In the genomic region with DNA sequence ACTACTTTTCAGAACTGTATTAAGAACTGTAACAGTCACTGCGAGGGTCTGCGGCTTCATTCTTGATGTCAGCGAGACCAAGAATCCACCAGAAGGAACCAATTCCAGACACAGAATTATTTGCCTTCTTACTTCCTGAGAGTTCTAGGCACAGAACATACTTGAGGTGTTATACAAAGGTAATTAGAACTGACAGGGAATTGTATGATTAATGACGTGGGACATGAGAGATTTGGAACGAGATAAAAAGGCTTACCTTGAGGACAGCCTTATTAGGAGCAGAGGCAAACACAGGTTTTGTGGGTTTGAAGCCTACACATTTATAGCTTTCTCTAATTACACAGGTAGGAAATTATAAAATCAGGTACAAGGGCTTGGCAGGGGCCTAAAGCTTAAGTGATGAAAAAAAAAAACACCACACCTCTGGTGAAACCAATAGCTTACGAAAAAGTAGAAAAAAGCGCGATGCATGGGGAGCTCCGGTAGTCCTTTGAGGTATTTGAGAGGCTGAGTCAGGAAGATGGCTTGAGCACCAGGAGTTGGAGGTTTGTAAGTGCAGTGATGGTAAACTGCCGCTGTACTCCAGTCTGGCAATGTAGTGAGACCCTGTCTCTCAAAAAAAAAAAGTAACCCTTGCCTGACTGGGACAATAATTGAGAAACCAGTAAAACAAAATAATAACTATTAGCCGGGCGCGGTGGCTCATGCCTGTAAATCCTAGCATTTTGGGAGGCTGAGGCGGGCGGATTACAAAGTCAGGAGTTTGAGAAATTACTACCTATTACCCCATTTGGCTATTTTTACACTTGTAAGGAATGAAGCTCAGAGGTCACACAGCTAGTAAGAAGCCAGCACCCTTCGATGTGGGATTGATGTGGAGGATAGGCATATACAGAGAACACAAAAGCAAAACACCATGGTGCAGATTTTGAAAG, we compare ENCODE assay signal across 9 cellular contexts. TPM values are rescaled to one million over a fixed set of nuclear protein-coding genes. Genes with fewer than 3 reads are reported as not detected.
DNase-seq lines count a peak whose midpoint lies in the region; ATAC-seq and TF ChIP-seq lines count a peak whose summit lies in the region.
"Had no signal": no experiment of that assay in that cellular context is flagged by ENCODE, and none has a peak within 500 bp of the region (broad histone marks: within the 10 kb centered on the region; RNA-seq: fewer than 3 reads in every experiment).

No MANE protein-coding gene starts in this region.

- H3K9ac ChIP-seq in OCI-LY3 (ENCODE audit: low read length) = peak overlapping the region; percentile 86
- peak overlapping the region; percentile 52 to 81 for H3K9ac ChIP-seq in colonic mucosa (ENCODE audit: low read depth in 2 of 2, low read length in 2 of 2)

- peaks cover 38% of the 10 kb centered on the region for H3K4me1 Mint-ChIP-seq in nephron

- H3K4me3 Mint-ChIP-seq in nephron = peak overlapping the region; percentile 95 to 99 (median 97)

- intact Hi-C loops in colonic mucosa (cut with DNase I) = no loop called here

- H2AFZ ChIP-seq in OCI-LY3 (ENCODE audit: low read depth, low read length) = 0 out of 2 replicates have a peak overlapping the region, but pooled peaks have one; percentile 89

- H3K27me3 ChIP-seq in OCI-LY3 (ENCODE audit: low read depth, low read length) (no peaks in the 10 kb centered on the region), colonic mucosa (no peaks in the 10 kb centered on the region)

- peaks cover 25% of the 10 kb centered on the region for H3K4me1 ChIP-seq in OCI-LY3 (ENCODE audit: low read length)
- H3K4me1 ChIP-seq in colonic mucosa = peaks cover 10% of the 10 kb centered on the region

- peak overlapping the region; percentile 99 to 100 (median 100) for H3K27ac Mint-ChIP-seq in nephron

- TF ChIP-seq CTCF in OCI-LY3 (IDR thresholded peaks at IDR 0.05; ENCODE audit: low read depth, low read length) (no peak), colonic mucosa (IDR thresholded peaks at IDR 0.05) (no peak), nephron (IDR thresholded peaks at IDR 0.05; ENCODE audit: unreplicated experiment in 3 of 3) (no peak)

- peak; percentile 28 for DNase-seq in GM03348 (ENCODE audit: low spot score)
- no peak for DNase-seq in colonic mucosa
- DNase-seq in NCI-H1930 (lab: John Stamatoyannopoulos, UW) = no peak
- no peak for DNase-seq in iPS-NIHi11 (ENCODE audit: low spot score)

- peaks cover 27% of the 10 kb centered on the region for H3K36me3 Mint-ChIP-seq in nephron (ENCODE audit: low read depth)

- H3K4me2 ChIP-seq in OCI-LY3 (ENCODE audit: low read length) = peak overlapping the region; percentile 97

- peaks cover 2% of the 10 kb centered on the region for H3K9me3 Mint-ChIP-seq in nephron

- H3K27me3 Mint-ChIP-seq in nephron (ENCODE audit: low read depth) = no peaks in the 10 kb centered on the region

- peak overlapping the region; percentile 63; the same call in 1 of the 2 replicates for H3K27ac ChIP-seq in OCI-LY3 (ENCODE audit: low read length)
- peak overlapping the region; percentile 89 for H3K27ac ChIP-seq in colonic mucosa

- H3K79me2 ChIP-seq in OCI-LY3 (ENCODE audit: low read length) = peaks cover 16% of the 10 kb centered on the region

- H3K9me3 ChIP-seq in OCI-LY3 (ENCODE audit: insufficient read depth, low read length) (no peaks in the 10 kb centered on the region), colonic mucosa (no peaks in the 10 kb centered on the region)

- H4K20me1 ChIP-seq in OCI-LY3 (ENCODE audit: insufficient read depth, low read length) = peaks cover 5% of the 10 kb centered on the region; the same call in 1 of the 2 replicates

- H3K4me3 ChIP-seq in OCI-LY3 (ENCODE audit: low read length) (peak overlapping the region; percentile 86), colonic mucosa (peak overlapping the region; percentile 65)

- peaks cover 7% of the 10 kb centered on the region for H3K36me3 ChIP-seq in OCI-LY3 (replicated peaks; ENCODE audit: low read depth, low read length)
- H3K36me3 ChIP-seq in colonic mucosa = no peaks in the 10 kb centered on the region

- no peak for ATAC-seq in GM19452 (IDR thresholded peaks at IDR 0.05; ENCODE audit: unreplicated experiment)
- ATAC-seq in GM21576 (IDR thresholded peaks at IDR 0.05; ENCODE audit: unreplicated experiment) = no peak

RNA-seq across cellular contexts. Expression of gene ACOT2, which starts 0.8 kb away (rescaled TPM):
- 10 to 100 TPM; 24.3 to 44.2 TPM for total RNA-seq in colonic mucosa

RNA-seq across cellular contexts. Expression of gene HEATR4, which starts 9.5 kb away (rescaled TPM):
- total RNA-seq in colonic mucosa = under 1 TPM in 1 of 2 donors, not detected in 1; 0.40 TPM

RNA-seq across cellular contexts. Expression of gene ACOT4, which starts 23.5 kb away (rescaled TPM):
- total RNA-seq in colonic mucosa = 1 to 10 TPM; 2.9 to 3.3 TPM

RNA-seq across cellular contexts. Expression of gene ACOT1, which starts 31.3 kb away (rescaled TPM):
- 1 to 10 TPM; 8.6 to 10.0 TPM for total RNA-seq in colonic mucosa

RNA-seq across cellular contexts. Expression of gene ACOT6, which starts 44.1 kb away (rescaled TPM):
- not detected for total RNA-seq in colonic mucosa
- total RNA-seq: T-helper 2 cell treated with Interferon-gamma antibody and Interleukin-4, amounts not matched to agents 100 ng/mL and 5 ng/mL, for 36 hours had no signal
